Comparison of ENCODE assay signal across 1 cellular context in genomic region chr1:21361506-21361905, GRCh38.
TF ChIP-seq lines count a peak whose summit lies in the region.

No MANE protein-coding gene starts in this region.

TF ChIP-seq in SK-N-SH, 30 proteins besides CTCF, POLR2A, EP300 and RAD21 (continued from another document):
- TF ChIP-seq TEAD4 (IDR thresholded peaks at IDR 0.05; ENCODE audit: borderline replicate concordance, insufficient read depth) (no peak), PBX3 (IDR thresholded peaks at IDR 0.05) (no peak), YY1 (IDR thresholded peaks at IDR 0.05; ENCODE audit: low read depth) (no peak), RXRA (IDR thresholded peaks at IDR 0.05; ENCODE audit: borderline replicate concordance, low read depth) (no peak)
